Comparison of ENCODE assay signal across 27 cellular contexts in genomic region chr5:88245241-88245892, GRCh38. TPM values are rescaled to one million over a fixed set of nuclear protein-coding genes. Genes with fewer than 3 reads are reported as not detected.
DNase-seq lines count a peak whose midpoint lies in the region; ATAC-seq, FAIRE-seq and TF ChIP-seq lines count a peak whose summit lies in the region.
"Had no signal": no experiment of that assay in that cellular context is flagged by ENCODE, and none has a peak within 500 bp of the region (broad histone marks: within the 10 kb centered on the region; RNA-seq: fewer than 3 reads in every experiment).

No MANE protein-coding gene starts in this region.

- CTCF ChIA-PET in HepG2 (lab: Yijun Ruan, JAX; ENCODE audit: low intra/inter-chr PET ratio, low total read pairs) = no interaction called here

- no peaks in the 10 kb centered on the region for H3K9me3 ChIP-seq in HUES6 (ENCODE audit: control insufficient read depth, insufficient read depth, low read depth, low read length)
- H3K9me3 ChIP-seq in HepG2 (ENCODE audit: low read length) = no peaks in the 10 kb centered on the region
- H3K9me3 ChIP-seq: esophagus muscularis mucosa, lower lobe of right lung, SK-N-SH, upper lobe of left lung had no signal

- peak overlapping the region; percentile 26 for H3K27ac ChIP-seq in 22Rv1
- peak overlapping the region; percentile 5; the same call in 1 of the 2 replicates for H3K27ac ChIP-seq in HUES6 (ENCODE audit: low read depth, low read length)
- H3K27ac ChIP-seq in HepG2 (ENCODE audit: extremely low read length, insufficient read depth, low read length) = peak overlapping the region; percentile 56
- H3K27ac ChIP-seq: esophagus muscularis mucosa, lower lobe of right lung, upper lobe of left lung had no signal

- no TSS peak for BruUV-seq in HepG2 (replicated peaks; lab: Mats Ljungman, UMichigan)

- POLR2A ChIA-PET in HepG2 (lab: Yijun Ruan, JAX) = no interaction called here

- peak; percentile 7 for DNase-seq in bronchial epithelial cell (ENCODE audit: low read depth)
- peak; percentile 23 for DNase-seq in HepG2 (ENCODE audit: low spot score)
- DNase-seq in kidney glomerular epithelial cell (lab: John Stamatoyannopoulos, UW) = no peak
- no peak for DNase-seq in RCC 7860 (ENCODE audit: low spot score)
- DNase-seq in NCI-H146 (lab: John Stamatoyannopoulos, UW) = no peak
- DNase-seq: activated CD4-positive, alpha-beta T cell treated with anti-CD3 and anti-CD28 coated beads, Interleukin-2, amount 50 U/mL, for 48 hours; activated naive CD4-positive, alpha-beta T cell; activated naive CD8-positive, alpha-beta T cell treated with anti-CD3 and anti-CD28 coated beads, Interleukin-2, amount 50 U/mL, for 24 hours; activated T-cell treated with anti-CD3 and anti-CD28 coated beads, Interleukin-2, amount 50 U/mL, for 72 hours; CD4-positive, CD25-positive, alpha-beta regulatory T cell; foreskin fibroblast; GOT3; lower lobe of right lung; natural killer cell; NCI-H1092; NCI-H1694 treated with DMSO at 0.1 percent for 48 hours; NCI-H446 treated with DMSO at 0.1 percent for 48 hours; NCI-H774; SK-N-SH; stimulated activated CD4-positive, alpha-beta T cell treated with anti-CD3 and anti-CD28 coated beads, Interleukin-15, amount 100 ng/mL, for 24 hours; upper lobe of left lung had no signal

- WGBS in HepG2 (ENCODE audit: low lambda C conversion rate) = 13% methylated on average over 1 of the region's 1 CpG

- no peak for TF ChIP-seq EP300 in HepG2 (IDR thresholded peaks at IDR 0.05; ENCODE audit: low read depth in 2 of 2, low read length in 2 of 2)
- TF ChIP-seq EP300 in HepG2 (CRISPR knock-in tag; IDR thresholded peaks at IDR 0.05; ENCODE audit: borderline replicate concordance) = no peak

- no peaks in the 10 kb centered on the region for H3K27me3 ChIP-seq in HUES6 (ENCODE audit: control insufficient read depth, insufficient read depth, low read length)
- H3K27me3 ChIP-seq in bronchial epithelial cell (ENCODE audit: control insufficient read depth, insufficient read depth, low read length) = no peaks in the 10 kb centered on the region
- H3K27me3 ChIP-seq in HepG2 (ENCODE audit: control insufficient read depth in 1 of 2, insufficient read depth in 2 of 2, low read length in 2 of 2) = no peaks in the 10 kb centered on the region
- H3K27me3 ChIP-seq: esophagus muscularis mucosa, upper lobe of left lung had no signal

- TF ChIP-seq POLR2A in HepG2 (IDR thresholded peaks at IDR 0.05; ENCODE audit: insufficient read depth in 1 of 2, low read depth in 2 of 2, low read length in 2 of 2) = no peak

- H3K79me2 ChIP-seq in HepG2 (ENCODE audit: insufficient read depth, low read length) = peaks cover 76% of the 10 kb centered on the region

- in situ Hi-C loops in HepG2 (cut with HindIII; ENCODE audit: extremely low pct_ligation_motif_present, low pct_unique_long_range_greater_than_20kb) = no loop called here

- H3K4me3 ChIP-seq in HUES6 (ENCODE audit: low read depth, low read length) (no peak overlapping the region; the same call in 1 of the 2 replicates), bronchial epithelial cell (ENCODE audit: low read depth, low read length) (no peak overlapping the region), HepG2 (replicated peaks in 1 of 3; ENCODE audit: insufficient read depth in 1 of 3, low read depth in 2 of 3, low read length in 3 of 3) (peak overlapping the region in 2 of 3 experiments; percentile 15 to 17; a peak in 3 of 6 replicates)
- H3K4me3 ChIP-seq: esophagus muscularis mucosa, lower lobe of right lung, upper lobe of left lung had no signal

- peak overlapping the region; percentile 56 for H3K4me2 ChIP-seq in HepG2 (ENCODE audit: low read depth, low read length)
- H3K4me2 ChIP-seq: SK-N-SH had no signal

- TF ChIP-seq RAD21 in HepG2 (CRISPR knock-in tag; IDR thresholded peaks at IDR 0.05) = no peak

- H3K9ac ChIP-seq in HUES6 (ENCODE audit: low read length) (no peak overlapping the region), HepG2 (ENCODE audit: insufficient read depth, low read depth, low read length) (no peak overlapping the region)
- H3K9ac ChIP-seq: SK-N-SH had no signal

- H3K4me1 ChIP-seq in HUES6 (ENCODE audit: control insufficient read depth, insufficient read depth, low read length) = peaks cover 67% of the 10 kb centered on the region
- peaks cover 58% of the 10 kb centered on the region for H3K4me1 ChIP-seq in HepG2 (ENCODE audit: insufficient read depth, low read length)
- H3K4me1 ChIP-seq: lower lobe of right lung, upper lobe of left lung had no signal

- H2AFZ ChIP-seq in HepG2 (ENCODE audit: low read length) = no peak overlapping the region

- intact Hi-C loops in HepG2 (cut with micrococcal nuclease; ENCODE audit: unreplicated experiment) = no loop called here

- FAIRE-seq in bronchial epithelial cell (lab: Jason Lieb, UNC) = no peak
- FAIRE-seq in HepG2 (lab: Jason Lieb, UNC) = peak; percentile 18
- FAIRE-seq in RCC 7860 (lab: Jason Lieb, UNC) = no peak

- H3K36me3 ChIP-seq in HUES6 (ENCODE audit: control insufficient read depth, insufficient read depth, low read length) (no peaks in the 10 kb centered on the region), bronchial epithelial cell (ENCODE audit: control insufficient read depth, insufficient read depth, low read length) (no peaks in the 10 kb centered on the region), HepG2 (replicated peaks in 1 of 2; ENCODE audit: control insufficient read depth in 1 of 2, insufficient read depth in 2 of 2, low read length in 2 of 2) (no peaks in the 10 kb centered on the region)
- H3K36me3 ChIP-seq: esophagus muscularis mucosa, lower lobe of right lung, upper lobe of left lung had no signal

- no peak for TF ChIP-seq CTCF in 22Rv1 (IDR thresholded peaks at IDR 0.05)
- TF ChIP-seq CTCF in bronchial epithelial cell (IDR thresholded peaks at IDR 0.05; ENCODE audit: insufficient read depth, low read length, severe bottlenecking) = no peak
- no peak for TF ChIP-seq CTCF in HepG2 (CRISPR knock-in tag; IDR thresholded peaks at IDR 0.05)

- peak; percentile 62 for ATAC-seq in HepG2
- no peak for ATAC-seq in HG03460 (IDR thresholded peaks at IDR 0.05; ENCODE audit: unreplicated experiment)
- ATAC-seq: activated CD4-positive, CD25-positive, alpha-beta regulatory T cell treated with anti-CD3 and anti-CD28 coated beads, Interleukin-2, amount 50 U/mL, for 24 hours; activated naive CD8-positive, alpha-beta T cell treated with anti-CD3 and anti-CD28 coated beads, Interleukin-2, amount 50 U/mL, for 24 hours; activated T-cell treated with anti-CD3 and anti-CD28 coated beads, Interleukin-2, amount 50 U/mL, for 72 hours; lower lobe of right lung; natural killer cell; stimulated activated effector memory CD8-positive, alpha-beta T cell treated with anti-CD3 and anti-CD28 coated beads, Interleukin-12 subunit alpha, Interleukin-12 subunit beta, amount 100 ng/mL, for 72 hours had no signal

- H4K20me1 ChIP-seq in HepG2 (ENCODE audit: insufficient read depth, low read length) = no peaks in the 10 kb centered on the region

TF ChIP-seq in HepG2, 621 proteins besides CTCF, POLR2A, EP300 and RAD21 (continues in another document):
- TF ChIP-seq ZNF12 (CRISPR knock-in tag; IDR thresholded peaks at IDR 0.05) = 0 out of 2 replicates have a peak, but pooled peaks have one; percentile 57
- TF ChIP-seq ATF4 (CRISPR knock-in tag; IDR thresholded peaks at IDR 0.05) = 0 out of 4 replicates have a peak, but pooled peaks of 1 of the 2 experiments have one; percentile 15
- TF ChIP-seq ASH2L (IDR thresholded peaks at IDR 0.05; ENCODE audit: insufficient read length, low read depth, low read length) = peak; percentile 36
- TF ChIP-seq IRX3 (CRISPR knock-in tag; IDR thresholded peaks at IDR 0.05; ENCODE audit: borderline replicate concordance, low read depth) = no peak
- TF ChIP-seq RXRB (CRISPR knock-in tag; IDR thresholded peaks at IDR 0.05; ENCODE audit: borderline replicate concordance) = 0 out of 2 replicates have a peak, but pooled peaks have one; percentile 34
- no peak for TF ChIP-seq ZNF790 (CRISPR knock-in tag; IDR thresholded peaks at IDR 0.05; ENCODE audit: borderline replicate concordance)
- TF ChIP-seq CEBPG (CRISPR knock-in tag; IDR thresholded peaks at IDR 0.05) = 0 out of 2 replicates have a peak, but pooled peaks have one; percentile 8
- no peak for TF ChIP-seq MIXL1 (CRISPR knock-in tag; IDR thresholded peaks at IDR 0.05)
- peak; percentile 78 for TF ChIP-seq PPARG (CRISPR knock-in tag; conservative IDR thresholded peaks at IDR 0.05)

RNA-seq across cellular contexts. Expression of gene TMEM161B, which starts 23.3 kb away (rescaled TPM):
- 17.4 and 17.9 TPM in 2 replicates for total RNA-seq in bronchial epithelial cell
- total RNA-seq in HepG2 (2016; rRNA removed; fragmentation: Illumina TruSeq; extraction: Trizol) = 8.0 and 15.0 TPM in 2 replicates
- total RNA-seq in HepG2 (2016; cell fraction: cytosol; rRNA removed; fragmentation: Illumina TruSeq; extraction: Trizol; ENCODE audit: low read depth) = 9.7 and 9.9 TPM in 2 replicates
- 8.7 and 15.8 TPM in 2 replicates for total RNA-seq in HepG2 (2016; cell fraction: insoluble cytoplasmic fraction; rRNA removed; fragmentation: Illumina TruSeq; extraction: Trizol)
- total RNA-seq in HepG2 (2016; cell fraction: membrane; rRNA removed; fragmentation: Illumina TruSeq; extraction: Trizol) = 6.7 and 8.5 TPM in 2 replicates
- total RNA-seq in HepG2 (2016; cell fraction: nucleus; rRNA removed; fragmentation: Illumina TruSeq; extraction: Trizol) = 49.2 and 49.6 TPM in 2 replicates
- polyA plus RNA-seq in HepG2 (2011; rRNA removed) = 17.7 and 22.1 TPM in 2 replicates
- 5.8 and 9.4 TPM in 2 replicates for polyA plus RNA-seq in HepG2 (2011; cell fraction: cytosol; rRNA removed)
- polyA plus RNA-seq in HepG2 (2011; cell fraction: nucleus; rRNA removed) = 19.8 and 25.6 TPM in 2 replicates
- 13.4 and 14.6 TPM in 2 replicates for polyA plus RNA-seq in HepG2 (2012)
- polyA plus RNA-seq in HepG2 (2016; cell fraction: cytosol; fragmentation: Illumina TruSeq; extraction: Trizol; ENCODE audit: low read depth) = 1.2 and 1.4 TPM in 2 replicates
- 6.3 and 6.6 TPM in 2 replicates for polyA plus RNA-seq in HepG2 (2016; cell fraction: insoluble cytoplasmic fraction; fragmentation: Illumina TruSeq; extraction: Trizol; ENCODE audit: low read depth)
- 2.5 and 3.1 TPM in 2 replicates for polyA plus RNA-seq in HepG2 (2016; cell fraction: membrane; fragmentation: Illumina TruSeq; extraction: Trizol; ENCODE audit: low read depth)
- 38.8 and 40.8 TPM in 2 replicates for polyA plus RNA-seq in HepG2 (2016; cell fraction: nucleus; fragmentation: Illumina TruSeq; extraction: Trizol; ENCODE audit: insufficient read depth, low read depth)
- polyA minus RNA-seq in HepG2 (2011; rRNA and poly(A)+ RNA removed; ENCODE audit: low replicate concordance) = 26.3 and 35.5 TPM in 2 replicates
- polyA minus RNA-seq in HepG2 (2011; cell fraction: cytosol; rRNA and poly(A)+ RNA removed) = 10.4 and 10.7 TPM in 2 replicates
- 140 and 151 TPM in 2 replicates for polyA minus RNA-seq in HepG2 (2011; cell fraction: nucleus; rRNA and poly(A)+ RNA removed)

Comparison
In these comparisons a context has a peak if more than half of its experiments do, and no peak if none do; other contexts are left out.
1. H3K27ac ChIP-seq: peak in every context shown above with its lines; median percentile 56 in HepG2; 26 in 22Rv1; 5 in HUES6.
2. H3K4me3 ChIP-seq: peak in HepG2 (2 of 3); none in HUES6 (single experiment) and bronchial epithelial cell (single experiment).
3. DNase-seq: peak in bronchial epithelial cell (single experiment) and HepG2 (single experiment); none in kidney glomerular epithelial cell (single experiment), RCC 7860 (single experiment) and NCI-H146 (single experiment).